11 cellular contexts compared by ENCODE assay signal in genomic region chr7:55308186-55308929, GRCh38. TPM values are rescaled to one million over a fixed set of nuclear protein-coding genes. Genes with fewer than 3 reads are reported as not detected.
DNase-seq lines count a peak whose midpoint lies in the region; ATAC-seq and TF ChIP-seq lines count a peak whose summit lies in the region.
"Had no signal": no experiment of that assay in that cellular context is flagged by ENCODE, and none has a peak within 500 bp of the region (broad histone marks: within the 10 kb centered on the region; RNA-seq: fewer than 3 reads in every experiment).

No MANE protein-coding gene starts in this region.

- ATAC-seq in activated naive CD4-positive, alpha-beta T cell treated with anti-CD3 and anti-CD28 coated beads, Interleukin-2, amount 50 U/mL, for 72 hours, result peak in 1 of 2 donors; percentile 3
- ATAC-seq in upper lobe of left lung (ENCODE audit: low FRiP score in 2 of 2) (peak; percentile 70 to 77), GM18870 (IDR thresholded peaks at IDR 0.05; ENCODE audit: unreplicated experiment) (no peak)

- no peak for TF ChIP-seq CTCF in upper lobe of left lung (IDR thresholded peaks at IDR 0.05)

- peaks cover 11% of the 10 kb centered on the region in 2 donors for H3K36me3 Mint-ChIP-seq in activated naive CD4-positive, alpha-beta T cell treated with anti-CD3 and anti-CD28 coated beads, Interleukin-2, amount 50 U/mL, for 72 hours

- H3K4me3 ChIP-seq in MG63 (no peak overlapping the region), upper lobe of left lung (no peak overlapping the region)

- H3K9me3 ChIP-seq in MG63, result no peaks in the 10 kb centered on the region
- no peaks in the 10 kb centered on the region for H3K9me3 ChIP-seq in upper lobe of left lung

- no peak for DNase-seq in activated naive CD4-positive, alpha-beta T cell treated with anti-CD3 and anti-CD28 coated beads, Interleukin-2, amount 50 U/mL, for 72 hours (ENCODE audit: low spot score in 2 of 2)
- DNase-seq in activated naive CD4-positive, alpha-beta T cell treated with Interleukin-2 at 50 U/mL for 16 hours, result no peak
- DNase-seq in MG63 (peak; percentile 39), fibroblast of peridontal ligament (ENCODE audit: extremely low read depth) (peak; percentile 29), upper lobe of left lung (no peak), mesenteric fat pad (ENCODE audit: low spot score) (no peak), RKO (ENCODE audit: low spot score) (no peak)
- DNase-seq: MM.1S, SW 1271 had no signal

- peaks cover 0 to 6% (median 3%) of the 10 kb centered on the region in 4 donors for H3K4me1 ChIP-seq in upper lobe of left lung

- peak overlapping the region; percentile 48 to 91 for H3K27ac Mint-ChIP-seq in activated naive CD4-positive, alpha-beta T cell treated with anti-CD3 and anti-CD28 coated beads, Interleukin-2, amount 50 U/mL, for 72 hours

- H3K9me3 Mint-ChIP-seq in activated naive CD4-positive, alpha-beta T cell treated with anti-CD3 and anti-CD28 coated beads, Interleukin-2, amount 50 U/mL, for 72 hours, result peaks cover 6 to 11% of the 10 kb centered on the region in 2 donors

- no peak for TF ChIP-seq EP300 in upper lobe of left lung (IDR thresholded peaks at IDR 0.05)

- WGBS in upper lobe of left lung, 2 donors, result 60% methylated on average over 3 of the region's 3 CpGs

- H3K36me3 ChIP-seq in MG63, result no peaks in the 10 kb centered on the region
- H3K36me3 ChIP-seq in upper lobe of left lung, result no peaks in the 10 kb centered on the region

- TF ChIP-seq POLR2A in upper lobe of left lung (IDR thresholded peaks at IDR 0.05), result no peak

- H3K27me3 ChIP-seq in MG63, result no peaks in the 10 kb centered on the region
- H3K27me3 ChIP-seq in upper lobe of left lung, result no peaks in the 10 kb centered on the region

- no peak overlapping the region for H3K27ac ChIP-seq in upper lobe of left lung
- H3K27ac ChIP-seq: C4-2B had no signal

RNA-seq across cellular contexts. Expression of gene LANCL2, which starts 56.8 kb away (rescaled TPM):
- total RNA-seq in activated naive CD4-positive, alpha-beta T cell treated with anti-CD3 and anti-CD28 coated beads, Interleukin-2, amount 50 U/mL, for 72 hours, result 10 to 100 TPM in 1 of 2 donors, 1 to 10 TPM in 1; 5.4 to 11.7 TPM
- total RNA-seq in MG63 (2014; rRNA removed; shearing (Covaris generic); ENCODE audit: low replicate concordance), result 13.8 and 25.6 TPM in 2 replicates
- total RNA-seq in upper lobe of left lung (10 to 100 TPM in 4 of 6 donors, 1 to 10 TPM in 2; 4.6 to 19.9 (median 12.6) TPM), mesenteric fat pad (11.0 TPM)

Comparison
In these comparisons a context has a peak if more than half of its experiments do, and no peak if none do; other contexts are left out.
1. DNase-seq: peak in MG63 (single experiment) and fibroblast of peridontal ligament (single experiment); none in activated naive CD4-positive, alpha-beta T cell treated with anti-CD3 and anti-CD28 coated beads, Interleukin-2, amount 50 U/mL, for 72 hours (0 of 2), activated naive CD4-positive, alpha-beta T cell treated with Interleukin-2 at 50 U/mL for 16 hours (single experiment), upper lobe of left lung (0 of 2), mesenteric fat pad (single experiment) and RKO (single experiment).